Comparison of ENCODE assay signal across 26 cellular contexts in the genomic region with DNA sequence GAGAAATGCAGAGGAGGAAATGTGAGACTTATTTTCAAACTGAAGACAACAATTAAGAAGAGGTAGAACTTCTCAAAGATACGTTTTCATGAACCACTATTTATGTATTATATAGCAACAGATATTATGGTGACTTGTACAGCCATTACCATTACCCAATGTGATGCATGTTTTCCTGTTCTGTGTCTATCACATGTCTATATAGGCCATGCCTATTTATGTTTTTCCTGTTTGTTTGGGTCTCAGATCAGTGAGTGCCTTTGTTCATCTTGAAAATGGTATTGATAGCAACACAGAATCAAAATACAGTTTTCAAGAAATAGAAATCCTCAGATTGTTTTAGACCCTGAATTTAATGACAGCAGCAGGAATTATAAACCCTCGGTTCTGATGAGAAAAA.
"Had no signal": no experiment of that assay in that cellular context is flagged by ENCODE, and none has a peak within 500 bp of the region (broad histone marks: within the 10 kb centered on the region; RNA-seq: fewer than 3 reads in every experiment).

No MANE protein-coding gene starts in this region.

- H3K4me3 ChIP-seq: MG63, PC-9, Peyer's patch, SJCRH30 had no signal

- FAIRE-seq: HepG2 had no signal

- H3K36me3 ChIP-seq: Peyer's patch had no signal

- H3K27me3 ChIP-seq: MG63, Peyer's patch, SJCRH30 had no signal

- DNase-seq: IMR-90; Karpas-422; KG1; MG63; NCI-H1092; NCI-H1105 treated with DMSO at 0.1 percent for 48 hours; NCI-H1417 treated with DMSO at 0.1 percent for 48 hours; NCI-H146; NCI-H1694 treated with DMSO at 0.1 percent for 48 hours; NCI-H1930; NCI-H2081; NCI-H2107; NCI-H226; NCI-H446; NCI-H510A; NCI-H524 treated with DMSO at 0.1 percent for 48 hours; NCI-H69; NCI-H774; NK-92 treated with Interleukin-12 subunit alpha and Interleukin-12 subunit beta, amount 100 ng/mL, for 24 hours; OCI-M1; PC-9; Peyer's patch; SHP77 treated with DMSO at 0.1 percent for 48 hours; SJCRH30; T-helper 1 cell had no signal

- H3K27ac ChIP-seq: PC-9, Peyer's patch, SJCRH30 had no signal

- H3K4me1 ChIP-seq: Peyer's patch had no signal

- H3K9me3 ChIP-seq: MG63, Peyer's patch, SJCRH30 had no signal
